ENCODE assay signal across 8 cellular contexts in the genomic region with DNA sequence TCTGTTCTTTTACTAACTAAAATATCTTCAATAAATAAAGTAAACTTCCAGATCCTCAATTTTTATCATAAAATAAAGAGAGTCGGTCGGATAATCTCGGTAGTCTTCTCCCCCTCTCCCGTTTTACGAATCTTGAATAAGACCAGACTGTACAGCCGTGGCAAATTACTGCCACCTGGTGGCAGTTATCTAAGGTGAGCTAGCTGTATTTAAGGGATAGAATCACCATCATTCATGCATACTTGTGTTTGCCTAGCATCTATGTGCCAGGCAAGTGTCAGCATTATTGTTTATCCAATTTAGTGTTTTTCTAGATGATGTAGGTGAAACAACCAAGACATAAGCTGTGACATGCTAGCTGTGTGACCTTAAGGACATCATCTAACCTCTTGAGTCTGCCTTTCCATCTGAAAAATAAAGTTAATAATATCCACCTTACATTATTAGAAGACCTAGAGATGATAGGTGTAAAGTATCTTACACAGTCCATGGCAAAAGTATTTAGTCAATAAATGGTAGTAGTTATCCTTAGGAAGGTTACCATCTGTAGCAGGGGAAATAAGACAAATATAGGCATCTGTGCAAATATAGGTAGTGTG. TPM values are rescaled to one million over a fixed set of nuclear protein-coding genes. Genes with fewer than 3 reads are reported as not detected.
DNase-seq lines count a peak whose midpoint lies in the region; ATAC-seq, FAIRE-seq and TF ChIP-seq lines count a peak whose summit lies in the region.

No MANE protein-coding gene starts in this region.

- H3K36me3 ChIP-seq in A673 (ENCODE audit: insufficient read depth, low read length, poor library complexity, severe bottlenecking) = no peaks in the 10 kb centered on the region

- H3K4me1 Mint-ChIP-seq in memory B cell = no peaks in the 10 kb centered on the region
- H3K4me1 Mint-ChIP-seq in stimulated activated naive B cell treated with anti-CD40 and anti-IgM and Interleukin-4, amounts not matched to agents 10 μg/mL and 1 μg/mL and 100 μg/mL, for 72 hours = peaks cover 0 to 1% of the 10 kb centered on the region in 2 donors

- H3K9me3 ChIP-seq in A673 (ENCODE audit: low read depth, low read length, poor library complexity, severe bottlenecking) = no peaks in the 10 kb centered on the region

- H3K4me1 ChIP-seq in A673 (ENCODE audit: insufficient read depth, low read length, poor library complexity, severe bottlenecking) = no peaks in the 10 kb centered on the region

- TF ChIP-seq CTCF in A673 (conservative IDR thresholded peaks at IDR 0.05; ENCODE audit: low read depth, low read length) = peak; percentile 89

- no peaks in the 10 kb centered on the region for H3K9me3 Mint-ChIP-seq in memory B cell
- no peaks in the 10 kb centered on the region for H3K9me3 Mint-ChIP-seq in stimulated activated naive B cell treated with anti-CD40 and anti-IgM and Interleukin-4, amounts not matched to agents 10 μg/mL and 1 μg/mL and 100 μg/mL, for 72 hours

- no peaks in the 10 kb centered on the region for H3K27me3 ChIP-seq in A673 (replicated peaks; ENCODE audit: insufficient read depth, low read depth, low read length, poor library complexity)

- POLR2A ChIA-PET in A673 (lab: Charles Lee; ENCODE audit: low non-redundant PET) = interaction anchor here (0.6 kb wide), 1 partner anchor 596 kb away, joined by 13 read pairs; no protein-coding TSS in a partner anchor

- no peak overlapping the region for H3K27ac ChIP-seq in A673 (ENCODE audit: low read depth, low read length, poor library complexity, severe bottlenecking)

- no peak overlapping the region for H3K4me3 Mint-ChIP-seq in memory B cell
- H3K4me3 Mint-ChIP-seq in stimulated activated naive B cell treated with anti-CD40 and anti-IgM and Interleukin-4, amounts not matched to agents 10 μg/mL and 1 μg/mL and 100 μg/mL, for 72 hours = no peak overlapping the region

- no peak overlapping the region for H3K27ac Mint-ChIP-seq in memory B cell
- no peak overlapping the region for H3K27ac Mint-ChIP-seq in stimulated activated naive B cell treated with anti-CD40 and anti-IgM and Interleukin-4, amounts not matched to agents 10 μg/mL and 1 μg/mL and 100 μg/mL, for 72 hours

- H3K27me3 Mint-ChIP-seq in memory B cell = peaks cover 3% of the 10 kb centered on the region
- peaks cover 5 to 9% of the 10 kb centered on the region in 2 donors for H3K27me3 Mint-ChIP-seq in stimulated activated naive B cell treated with anti-CD40 and anti-IgM and Interleukin-4, amounts not matched to agents 10 μg/mL and 1 μg/mL and 100 μg/mL, for 72 hours

- intact Hi-C loops in A673 (cut with micrococcal nuclease; ENCODE audit: unreplicated experiment) = loop anchor here (10.0 kb wide), 3 partner anchors 792 to 1158 kb away; a partner anchor contains a TSS

- H3K4me3 ChIP-seq in A673 (ENCODE audit: low read depth, low read length, poor library complexity, severe bottlenecking) = no peak overlapping the region

- peak; percentile 87 for FAIRE-seq in GM18507 (lab: Jason Lieb, UNC)

- CTCF ChIA-PET in A673 (lab: Charles Lee) = interaction anchor here (0.6 to 1.2 kb wide), 5 partner anchors 11 to 795 kb away, joined by 3 to 16 read pairs (median 3); no protein-coding TSS in a partner anchor

- no peaks in the 10 kb centered on the region for H3K36me3 Mint-ChIP-seq in memory B cell
- H3K36me3 Mint-ChIP-seq in stimulated activated naive B cell treated with anti-CD40 and anti-IgM and Interleukin-4, amounts not matched to agents 10 μg/mL and 1 μg/mL and 100 μg/mL, for 72 hours = no peaks in the 10 kb centered on the region

- ATAC-seq in HG03175 (IDR thresholded peaks at IDR 0.05; ENCODE audit: unreplicated experiment) = peak; percentile 85
- peak; percentile 86 for ATAC-seq in memory B cell (ENCODE audit: low read depth)
- ATAC-seq in stimulated activated naive B cell treated with anti-CD40 and anti-IgM and Interleukin-4, amounts not matched to agents 10 μg/mL and 1 μg/mL and 100 μg/mL, for 72 hours (replicated peaks) = peak; percentile 89 to 92

- BruUV-seq in A673 (replicated peaks; lab: Mats Ljungman, UMichigan) = no TSS peak

- DNase-seq in A673 (ENCODE audit: low spot score) (peak; percentile 83), GM18507 (ENCODE audit: extremely low spot score, insufficient read length, low read depth) (no peak), NCI-H446 treated with DMSO at 0.1 percent for 48 hours (lab: John Stamatoyannopoulos, UW) (peak; percentile 24), ecto neural progenitor cell (ENCODE audit: low spot score) (peak; percentile 54), memory B cell (ENCODE audit: low spot score in 2 of 2) (peak; percentile 30 to 51)
- DNase-seq in activated CD4-positive, CD25-positive, alpha-beta regulatory T cell treated with anti-CD3 and anti-CD28 coated beads, Interleukin-2, amount 50 U/mL, for 72 hours = peak; percentile 34
- peak; percentile 27 for DNase-seq in stimulated activated naive B cell treated with anti-CD40 and anti-IgM and Interleukin-4, amounts not matched to agents 10 μg/mL and 1 μg/mL and 100 μg/mL, for 72 hours

RNA-seq across cellular contexts. Expression of a gene that starts 21.3 kb away (rescaled TPM):
- total RNA-seq in A673 (2021) = 222 and 224 TPM in 2 replicates
